19 cellular contexts compared by ENCODE assay signal in genomic region chr1:156840880-156841279, GRCh38. TPM values are rescaled to one million over a fixed set of nuclear protein-coding genes. Genes with fewer than 3 reads are reported as not detected.
DNase-seq lines count a peak whose midpoint lies in the region; ATAC-seq, FAIRE-seq and TF ChIP-seq lines count a peak whose summit lies in the region.
"Had no signal": no experiment of that assay in that cellular context is flagged by ENCODE, and none has a peak within 500 bp of the region (broad histone marks: within the 10 kb centered on the region; RNA-seq: fewer than 3 reads in every experiment).

No MANE protein-coding gene starts in this region.

- H3K56ac ChIP-seq in H1 (replicated peaks; ENCODE audit: insufficient read length, low read depth, low read length) = no peak overlapping the region

- H3K27me3 Mint-ChIP-seq in activated naive CD4-positive, alpha-beta T cell treated with anti-CD3 and anti-CD28 coated beads, Interleukin-2, amount 50 U/mL, for 24 hours = peaks cover 34% of the 10 kb centered on the region
- peaks cover 56% of the 10 kb centered on the region for H3K27me3 Mint-ChIP-seq in T-helper 17 cell

- no peak for TF ChIP-seq CTCF in H1 (IDR thresholded peaks at IDR 0.05; ENCODE audit: control extremely low read depth in 1 of 3, insufficient read depth in 1 of 3, low read depth in 1 of 3, low read length in 3 of 3)

- TF ChIP-seq RAD21 in H1 (IDR thresholded peaks at IDR 0.05 in 1 of 2, conservative IDR thresholded peaks at IDR 0.05 in 1 of 2; ENCODE audit: low read depth in 2 of 2, low read length in 2 of 2) = no peak

- no peaks in the 10 kb centered on the region for H3K9me3 Mint-ChIP-seq in activated naive CD4-positive, alpha-beta T cell treated with anti-CD3 and anti-CD28 coated beads, Interleukin-2, amount 50 U/mL, for 24 hours
- H3K9me3 Mint-ChIP-seq: CD4-positive, alpha-beta memory T cell; H9 had no signal

- no peak for TF ChIP-seq EP300 in H1 (IDR thresholded peaks at IDR 0.05; ENCODE audit: borderline replicate concordance in 1 of 2, low read depth in 2 of 2, low read length in 2 of 2)

- no peaks in the 10 kb centered on the region for H3K36me3 ChIP-seq in H1 (ENCODE audit: control insufficient read depth in 2 of 4, insufficient read depth in 4 of 4, low read length in 3 of 4)
- no peaks in the 10 kb centered on the region for H3K36me3 ChIP-seq in neuronal stem cell (replicated peaks in 1 of 2; ENCODE audit: control insufficient read depth in 2 of 2, insufficient read depth in 2 of 2, low read length in 2 of 2)
- H3K36me3 ChIP-seq: BLaER1 had no signal

- no peak overlapping the region for H3K4me3 Mint-ChIP-seq in activated naive CD4-positive, alpha-beta T cell treated with anti-CD3 and anti-CD28 coated beads, Interleukin-2, amount 50 U/mL, for 24 hours
- no peak overlapping the region for H3K4me3 Mint-ChIP-seq in T-helper 17 cell
- H3K4me3 Mint-ChIP-seq: CD14-positive monocyte; CD4-positive, alpha-beta memory T cell; H9 had no signal

- no peak overlapping the region for H3K4ac ChIP-seq in H1 (replicated peaks; ENCODE audit: insufficient read length, low read depth, low read length)
- no peak overlapping the region for H3K4ac ChIP-seq in neuronal stem cell (ENCODE audit: low read length)

- H3K27me3 ChIP-seq in H1 (replicated peaks in 1 of 4; ENCODE audit: control insufficient read depth in 3 of 4, extremely low read depth in 1 of 4, insufficient read depth in 3 of 4, low read length in 3 of 4) (peaks cover 27 to 42% (median 40%) of the 10 kb centered on the region in 4 experiments), neuronal stem cell (ENCODE audit: control insufficient read depth in 3 of 3, insufficient read depth in 3 of 3, low read depth in 1 of 3, low read length in 3 of 3) (peaks cover 13 to 67% (median 35%) of the 10 kb centered on the region in 3 experiments)
- H3K27me3 ChIP-seq: BLaER1 had no signal

- 88% methylated on average over 9 of the region's 14 CpGs; no CpG with 5 or more reads in 1 of the 2 experiments for WGBS in H1 (ENCODE audit: extremely low coverage in 1 of 2, insufficient coverage in 1 of 2, insufficient read length in 1 of 2, insufficient replicate concordance in 2 of 2, low coverage in 1 of 2, low lambda C conversion rate in 2 of 2, missing lambda C conversion rate in 1 of 2), 2 experiments
- WGBS in neuronal stem cell (ENCODE audit: extremely low coverage in 2 of 2, insufficient read length in 2 of 2, insufficient replicate concordance in 1 of 2), 2 donors = no CpG with 5 or more reads among the region's 14 CpGs

- TF ChIP-seq POLR2A in H1 (IDR thresholded peaks at IDR 0.05; ENCODE audit: control extremely low read depth in 1 of 2, low read depth in 2 of 2, low read length in 2 of 2) = no peak
- no peak for TF ChIP-seq POLR2A in H54 (IDR thresholded peaks at IDR 0.05; ENCODE audit: low read depth, low read length)

- H2AK5ac ChIP-seq in H1 (ENCODE audit: low read depth, low read length) = no peak overlapping the region
- H2AK5ac ChIP-seq in neuronal stem cell (ENCODE audit: low read depth, low read length) = no peak overlapping the region

- H4K91ac ChIP-seq in H1 (replicated peaks; ENCODE audit: insufficient read length, low read length) (no peak overlapping the region), neuronal stem cell (ENCODE audit: low read depth, low read length, poor library complexity) (no peak overlapping the region)

- H3K14ac ChIP-seq in H1 (ENCODE audit: insufficient read length) (no peak overlapping the region), neuronal stem cell (ENCODE audit: low read length) (no peak overlapping the region)

- no peak overlapping the region for H2AFZ ChIP-seq in H1 (ENCODE audit: low read length)
- no peak overlapping the region for H2AFZ ChIP-seq in neuronal stem cell (ENCODE audit: low read length)
- H2AFZ ChIP-seq: GM23248 had no signal

- H2BK15ac ChIP-seq in H1 (ENCODE audit: low read length) (no peak overlapping the region), neuronal stem cell (ENCODE audit: low read length) (no peak overlapping the region)

- H3K27ac ChIP-seq in H1 (ENCODE audit: low read depth, low read length) = no peak overlapping the region
- no peak overlapping the region for H3K27ac ChIP-seq in neuronal stem cell (replicated peaks; ENCODE audit: low read length)
- H3K27ac ChIP-seq in caudate nucleus (ENCODE audit: low read depth, low read length) = no peak overlapping the region
- H3K27ac ChIP-seq: 22Rv1, A549, BLaER1, GM23248 had no signal

- peaks cover 6% of the 10 kb centered on the region; the same call in 1 of the 2 replicates for H3K23me2 ChIP-seq in H1 (ENCODE audit: low read depth, low read length)

- FAIRE-seq in H1 (lab: Jason Lieb, UNC) (no peak), H54 (lab: Jason Lieb, UNC) (no peak)
- FAIRE-seq: A549 had no signal

- no peak overlapping the region for H2BK20ac ChIP-seq in H1 (ENCODE audit: low read length)

- H3K18ac ChIP-seq in H1 (ENCODE audit: extremely low read depth, low read length) (no peak overlapping the region), neuronal stem cell (ENCODE audit: low read length) (no peak overlapping the region)

- H3K79me1 ChIP-seq in H1 (ENCODE audit: low read depth, low read length) = no peaks in the 10 kb centered on the region
- no peaks in the 10 kb centered on the region for H3K79me1 ChIP-seq in neuronal stem cell (ENCODE audit: low read depth, low read length)

- POLR2A ChIA-PET in H1 (lab: Charles Lee; ENCODE audit: partially characterized antibody) = interaction anchor here (1.0 to 1.4 kb wide), 3 partner anchors 27 to 49 kb away, joined by 3 read pairs; no protein-coding TSS in a partner anchor

- CTCF ChIA-PET in H1 (lab: Charles Lee; ENCODE audit: partially characterized antibody) = interaction anchor here (0.8 to 23.5 kb wide), 14 partner anchors 8 to 159 kb away, joined by 3 to 556 read pairs (median 6); partner anchors contain the start of genes CRABP2, INSRR, NTRK1 and SH2D2A

- H2BK5ac ChIP-seq in H1 (ENCODE audit: low read depth, low read length) (no peak overlapping the region), neuronal stem cell (ENCODE audit: low read length) (peak overlapping the region; percentile 15)

- ATAC-seq in T-helper 17 cell = no peak
- ATAC-seq: A549 had no signal

- H3K4me3 ChIP-seq in H1 (ENCODE audit: extremely low read depth in 1 of 4, insufficient read depth in 2 of 4, low read depth in 3 of 4, low read length in 4 of 4) = no peak overlapping the region
- no peak overlapping the region for H3K4me3 ChIP-seq in neuronal stem cell (ENCODE audit: low read length in 2 of 2)
- H3K4me3 ChIP-seq: A549, BLaER1, GM23248 had no signal

- peak overlapping the region; percentile 39; the same call in 1 of the 2 replicates for H2BK12ac ChIP-seq in H1 (ENCODE audit: low read depth, low read length)
- no peak overlapping the region for H2BK12ac ChIP-seq in neuronal stem cell (ENCODE audit: low read length)

- no peak overlapping the region for H4K5ac ChIP-seq in H1 (ENCODE audit: insufficient read length, low read depth, low read length)

- H2BK120ac ChIP-seq in H1 (replicated peaks; ENCODE audit: low read depth, low read length) (no peak overlapping the region), neuronal stem cell (ENCODE audit: low read depth, low read length) (no peak overlapping the region)

- no peaks in the 10 kb centered on the region for H3K79me2 ChIP-seq in H1 (ENCODE audit: control insufficient read depth in 1 of 2, insufficient read depth in 2 of 2, low read length in 2 of 2)

- no peak overlapping the region for H3K23ac ChIP-seq in H1 (ENCODE audit: insufficient read length)
- H3K23ac ChIP-seq in neuronal stem cell (ENCODE audit: low read depth, low read length, poor library complexity) = peak overlapping the region; percentile 17

- H3K4me1 ChIP-seq in H1 (replicated peaks in 1 of 4; ENCODE audit: control insufficient read depth in 3 of 4, insufficient read depth in 4 of 4, low read length in 3 of 4) = peaks cover 0 to 17% (median 11%) of the 10 kb centered on the region in 4 experiments; a peak in 5 of 7 replicates
- H3K4me1 ChIP-seq in neuronal stem cell (ENCODE audit: control insufficient read depth in 2 of 2, insufficient read depth in 1 of 2, low read depth in 1 of 2, low read length in 2 of 2) = peaks cover 12 to 18% of the 10 kb centered on the region in 2 donors
- H3K4me1 ChIP-seq: A549 had no signal

- H3K27ac Mint-ChIP-seq in activated naive CD4-positive, alpha-beta T cell treated with anti-CD3 and anti-CD28 coated beads, Interleukin-2, amount 50 U/mL, for 24 hours = peak overlapping the region; percentile 46
- H3K27ac Mint-ChIP-seq in T-helper 17 cell = no peak overlapping the region
- H3K27ac Mint-ChIP-seq: CD14-positive monocyte, H9 had no signal

- H3K4me2 ChIP-seq in H1 (ENCODE audit: insufficient read depth in 1 of 2, low read depth in 2 of 2, low read length in 2 of 2) (no peak overlapping the region), neuronal stem cell (ENCODE audit: insufficient read depth, low read length, poor library complexity, severe bottlenecking) (no peak overlapping the region)
- H3K4me2 ChIP-seq: A549, BLaER1 had no signal

- H3K4me1 Mint-ChIP-seq in activated naive CD4-positive, alpha-beta T cell treated with anti-CD3 and anti-CD28 coated beads, Interleukin-2, amount 50 U/mL, for 24 hours = peaks cover 26% of the 10 kb centered on the region
- H3K4me1 Mint-ChIP-seq in T-helper 17 cell = peaks cover 25% of the 10 kb centered on the region

- no peaks in the 10 kb centered on the region for H3K36me3 Mint-ChIP-seq in activated naive CD4-positive, alpha-beta T cell treated with anti-CD3 and anti-CD28 coated beads, Interleukin-2, amount 50 U/mL, for 24 hours
- peaks cover 9% of the 10 kb centered on the region for H3K36me3 Mint-ChIP-seq in T-helper 17 cell (ENCODE audit: low read depth)

- no peak for DNase-seq in activated naive CD4-positive, alpha-beta T cell treated with anti-CD3 and anti-CD28 coated beads, Interleukin-2, amount 50 U/mL, for 16 hours
- DNase-seq in H1 (ENCODE audit: low read depth in 1 of 2, low spot score in 2 of 2) (no peak), neuronal stem cell (ENCODE audit: low spot score) (no peak), H54 (ENCODE audit: insufficient read length, low spot score) (no peak), caudate nucleus (lab: John Stamatoyannopoulos, UW) (no peak), T-helper 17 cell (no peak)
- DNase-seq: Calu3; CD4-positive, alpha-beta memory T cell; DMS79 treated with DMSO at 0.1 percent for 48 hours; GF-D8; GM23248; H9; KBM-7 had no signal

- no peak overlapping the region for H4K8ac ChIP-seq in H1 (ENCODE audit: extremely low read depth, insufficient read depth, low read length)
- no peak overlapping the region for H4K8ac ChIP-seq in neuronal stem cell (ENCODE audit: low read depth, low read length)

- no peak overlapping the region for H3K9ac ChIP-seq in H1 (replicated peaks in 1 of 4; ENCODE audit: extremely low read depth in 1 of 4, low read depth in 3 of 4, low read length in 3 of 4)
- H3K9ac ChIP-seq in neuronal stem cell (ENCODE audit: low read depth, low read length, poor library complexity) = peak overlapping the region; percentile 26
- H3K9ac ChIP-seq: BLaER1, GM23248 had no signal

- peaks cover 7 to 9% of the 10 kb centered on the region in 2 experiments for H4K20me1 ChIP-seq in H1 (replicated peaks in 1 of 2; ENCODE audit: control insufficient read depth in 1 of 2, insufficient read depth in 2 of 2, low read length in 2 of 2)
- H4K20me1 ChIP-seq: BLaER1 had no signal

- H3K9me3 ChIP-seq in H1 (ENCODE audit: insufficient read depth in 2 of 2, low read depth in 1 of 2, low read length in 1 of 2) (no peaks in the 10 kb centered on the region), neuronal stem cell (replicated peaks in 1 of 2; ENCODE audit: control insufficient read depth in 2 of 2, insufficient read depth in 1 of 2, low read depth in 1 of 2, low read length in 2 of 2) (peaks cover 0 to 2% of the 10 kb centered on the region in 2 donors), T-helper 17 cell (ENCODE audit: control insufficient read depth, low read length, poor library complexity, severe bottlenecking) (no peaks in the 10 kb centered on the region)
- H3K9me3 ChIP-seq: A549, BLaER1 had no signal

RNA-seq across cellular contexts. Expression of gene INSRR, which starts 18.0 kb away (rescaled TPM):
- not detected in 2 replicates for total RNA-seq in H1 (2021; fragmentation: NEBNext Ultra II Directional; extraction: Animal tissue kit (Norgen Biotek cat#: 25700))
- polyA plus RNA-seq in H1 (2011; rRNA removed) = 0.02 TPM in 2 replicates
- not detected for polyA plus RNA-seq in H1 (2011; cell fraction: cytosol; rRNA removed)
- 0.17 TPM for polyA plus RNA-seq in H1 (2011; cell fraction: nucleus; rRNA removed)
- polyA plus RNA-seq in H1 (2012, experiment 1 of 2) = 0.03 to 0.04 TPM in 2 of 4 replicates, not detected in the others
- 0.03 TPM for polyA plus RNA-seq in H1 (2012, experiment 2 of 2)
- not detected for polyA plus RNA-seq in H1 (2013, experiment 1 of 2)
- polyA plus RNA-seq in H1 (2013, experiment 2 of 2) = under 0.01 TPM
- 0.07 TPM in 1 of 2 replicates, not detected in the other for polyA minus RNA-seq in H1 (2011; rRNA and poly(A)+ RNA removed)
- polyA minus RNA-seq in H1 (2011; cell fraction: cytosol; rRNA and poly(A)+ RNA removed) = not detected
- 0.10 TPM for polyA minus RNA-seq in H1 (2011; cell fraction: nucleus; rRNA and poly(A)+ RNA removed)
- polyA plus RNA-seq in neuronal stem cell (2013, experiment 1 of 2) = 0.01 TPM
- polyA plus RNA-seq in neuronal stem cell (2013, experiment 2 of 2) = 0.01 TPM
- not detected for total RNA-seq in T-helper 17 cell
- total RNA-seq: Calu3, GM23248, H9 had no signal
- polyA plus RNA-seq: A549; CD14-positive monocyte; CD4-positive, alpha-beta memory T cell had no signal

RNA-seq across cellular contexts. Expression of gene NTRK1, which starts 19.8 kb away (rescaled TPM):
- total RNA-seq in H1 (2021; fragmentation: NEBNext Ultra II Directional; extraction: Animal tissue kit (Norgen Biotek cat#: 25700)) = 0.24 and 0.27 TPM in 2 replicates
- polyA plus RNA-seq in H1 (2011; rRNA removed) = 0.12 and 0.13 TPM in 2 replicates
- polyA plus RNA-seq in H1 (2011; cell fraction: cytosol; rRNA removed) = 0.06 TPM
- 0.74 TPM for polyA plus RNA-seq in H1 (2011; cell fraction: nucleus; rRNA removed)
- polyA plus RNA-seq in H1 (2012, experiment 1 of 2) = 0.05 to 0.15 TPM (median 0.13 TPM) in 3 of 4 replicates, not detected in the other
- 0.05 TPM for polyA plus RNA-seq in H1 (2012, experiment 2 of 2)
- 0.18 TPM for polyA plus RNA-seq in H1 (2013, experiment 1 of 2)
- polyA plus RNA-seq in H1 (2013, experiment 2 of 2) = 0.06 TPM
- 0.12 and 0.13 TPM in 2 replicates for polyA minus RNA-seq in H1 (2011; rRNA and poly(A)+ RNA removed)
- not detected for polyA minus RNA-seq in H1 (2011; cell fraction: cytosol; rRNA and poly(A)+ RNA removed)
- not detected for polyA minus RNA-seq in H1 (2011; cell fraction: nucleus; rRNA and poly(A)+ RNA removed)
- 0.07 TPM for polyA plus RNA-seq in neuronal stem cell (2013, experiment 1 of 2)
- 0.11 TPM for polyA plus RNA-seq in neuronal stem cell (2013, experiment 2 of 2)
- total RNA-seq in T-helper 17 cell = under 1 TPM; 0.34 to 0.67 TPM
- total RNA-seq: Calu3, HT-29 had no signal
- polyA plus RNA-seq: CD14-positive monocyte; CD4-positive, alpha-beta memory T cell had no signal

RNA-seq across cellular contexts. Expression of gene SH2D2A, which starts 24.2 kb away (rescaled TPM):
- total RNA-seq in H1 (2021; fragmentation: NEBNext Ultra II Directional; extraction: Animal tissue kit (Norgen Biotek cat#: 25700)) = 3.3 and 4.5 TPM in 2 replicates
- 7.9 and 13.7 TPM in 2 replicates for polyA plus RNA-seq in H1 (2011; rRNA removed)
- 10.1 TPM for polyA plus RNA-seq in H1 (2011; cell fraction: cytosol; rRNA removed)
- polyA plus RNA-seq in H1 (2011; cell fraction: nucleus; rRNA removed) = 8.8 TPM
- 3.1 to 8.0 TPM (median 5.5 TPM) in 4 replicates for polyA plus RNA-seq in H1 (2012, experiment 1 of 2)
- 4.7 TPM for polyA plus RNA-seq in H1 (2012, experiment 2 of 2)
- polyA plus RNA-seq in H1 (2013, experiment 1 of 2) = 5.7 TPM
- 5.3 TPM for polyA plus RNA-seq in H1 (2013, experiment 2 of 2)
- 0.57 and 0.78 TPM in 2 replicates for polyA minus RNA-seq in H1 (2011; rRNA and poly(A)+ RNA removed)
- polyA minus RNA-seq in H1 (2011; cell fraction: cytosol; rRNA and poly(A)+ RNA removed) = 5.1 TPM
- 4.6 TPM for polyA minus RNA-seq in H1 (2011; cell fraction: nucleus; rRNA and poly(A)+ RNA removed)
- 4.3 TPM for polyA plus RNA-seq in neuronal stem cell (2013, experiment 1 of 2)
- polyA plus RNA-seq in neuronal stem cell (2013, experiment 2 of 2) = 3.5 TPM
- 100 to 1,000 TPM; 129 to 137 TPM for total RNA-seq in T-helper 17 cell
- total RNA-seq: GM23248 had no signal

RNA-seq across cellular contexts. Expression of gene PEAR1, which starts 52.6 kb away (rescaled TPM):
- total RNA-seq in H1 (2021; fragmentation: NEBNext Ultra II Directional; extraction: Animal tissue kit (Norgen Biotek cat#: 25700)) = 0.71 and 0.82 TPM in 2 replicates
- 0.63 and 0.77 TPM in 2 replicates for polyA plus RNA-seq in H1 (2011; rRNA removed)
- polyA plus RNA-seq in H1 (2011; cell fraction: cytosol; rRNA removed) = 0.44 TPM
- polyA plus RNA-seq in H1 (2011; cell fraction: nucleus; rRNA removed) = 3.3 TPM
- 0.26 to 0.88 TPM (median 0.65 TPM) in 4 replicates for polyA plus RNA-seq in H1 (2012, experiment 1 of 2)
- polyA plus RNA-seq in H1 (2012, experiment 2 of 2) = 0.39 TPM
- polyA plus RNA-seq in H1 (2013, experiment 1 of 2) = 0.53 TPM
- 0.42 TPM for polyA plus RNA-seq in H1 (2013, experiment 2 of 2)
- 0.13 and 0.22 TPM in 2 replicates for polyA minus RNA-seq in H1 (2011; rRNA and poly(A)+ RNA removed)
- 0.37 TPM for polyA minus RNA-seq in H1 (2011; cell fraction: cytosol; rRNA and poly(A)+ RNA removed)
- 1.5 TPM for polyA minus RNA-seq in H1 (2011; cell fraction: nucleus; rRNA and poly(A)+ RNA removed)
- polyA plus RNA-seq in neuronal stem cell (2013, experiment 1 of 2) = 0.78 TPM
- 0.62 TPM for polyA plus RNA-seq in neuronal stem cell (2013, experiment 2 of 2)
- total RNA-seq in T-helper 17 cell = 10 to 100 TPM in 1 of 2 donors, under 1 TPM in 1; 0.42 to 17.7 TPM
- polyA plus RNA-seq: CD14-positive monocyte; CD4-positive, alpha-beta memory T cell had no signal

Comparison
In these comparisons a context has a peak if more than half of its experiments do, and no peak if none do; other contexts are left out.
1. RNA of gene SH2D2A, which starts 24.2 kb away (total RNA-seq): 129 to 137 TPM in T-helper 17 cell; 3.3 to 4.5 TPM in H1; every median in the first group is over 10 times any median in the second.